In genomic region chr11:65210361-65210731, GRCh38 we compare ENCODE assay signal across 29 cellular contexts. TPM values are rescaled to one million over a fixed set of nuclear protein-coding genes. Genes with fewer than 3 reads are reported as not detected.
DNase-seq lines count a peak whose midpoint lies in the region; ATAC-seq and TF ChIP-seq lines count a peak whose summit lies in the region.
"Had no signal": no experiment of that assay in that cellular context is flagged by ENCODE, and none has a peak within 500 bp of the region (broad histone marks: within the 10 kb centered on the region; RNA-seq: fewer than 3 reads in every experiment).

No MANE protein-coding gene starts in this region.

- H3K27ac ChIP-seq in RWPE1: peak overlapping the region; percentile 55

- intact Hi-C loops in cardiac septum (cut with DNase I) (no loop called here), Right ventricle myocardium inferior (cut with DNase I) (no loop called here), posterior vena cava (cut with DNase I) (no loop called here)
- intact Hi-C loops in activated T-helper 1 cell treated with anti-CD3 and anti-CD28 coated beads, Interleukin-12 subunit alpha, Interleukin-12 subunit beta, Interleukin-2, Interleukin-4 antibody, amounts not matched to agents 30 ng/mL and 10 ng/mL and 1 ng/mL, durations not matched to agents 14 hours and 24 hours and 36 hours (cut with micrococcal nuclease): no loop called here

- CTCF ChIA-PET in RWPE1 (lab: Yijun Ruan, JAX): interaction anchor here (0.6 kb wide), 1 partner anchor 108 kb away, joined by 5 read pairs; no protein-coding TSS in a partner anchor

- peaks cover under 1% of the 10 kb centered on the region for H3K9me3 Mint-ChIP-seq in activated T-helper 1 cell treated with anti-CD3 and anti-CD28 coated beads, Interleukin-12 subunit alpha, Interleukin-12 subunit beta, Interleukin-2, Interleukin-4 antibody, amounts not matched to agents 30 ng/mL and 10 ng/mL and 1 ng/mL, durations not matched to agents 14 hours and 24 hours and 36 hours
- H3K9me3 Mint-ChIP-seq: CD4-positive, alpha-beta T cell had no signal

- ATAC-seq in Right ventricle myocardium inferior (no peak), GM18870 (IDR thresholded peaks at IDR 0.05; ENCODE audit: unreplicated experiment) (no peak)
- ATAC-seq: HepG2, Panc1 had no signal

- POLR2A ChIA-PET in RWPE1 (lab: Yijun Ruan, JAX; ENCODE audit: low non-redundant PET): no interaction called here

- H3K4me3 Mint-ChIP-seq in activated T-helper 1 cell treated with anti-CD3 and anti-CD28 coated beads, Interleukin-12 subunit alpha, Interleukin-12 subunit beta, Interleukin-2, Interleukin-4 antibody, amounts not matched to agents 30 ng/mL and 10 ng/mL and 1 ng/mL, durations not matched to agents 14 hours and 24 hours and 36 hours: no peak overlapping the region
- H3K4me3 Mint-ChIP-seq: CD4-positive, alpha-beta T cell had no signal

- H3K4me1 Mint-ChIP-seq in activated T-helper 1 cell treated with anti-CD3 and anti-CD28 coated beads, Interleukin-12 subunit alpha, Interleukin-12 subunit beta, Interleukin-2, Interleukin-4 antibody, amounts not matched to agents 30 ng/mL and 10 ng/mL and 1 ng/mL, durations not matched to agents 14 hours and 24 hours and 36 hours (ENCODE audit: low read depth): peaks cover 6% of the 10 kb centered on the region

- no peak for TF ChIP-seq CTCF in RWPE1 (conservative IDR thresholded peaks at IDR 0.05; ENCODE audit: low read depth)

- H3K36me3 Mint-ChIP-seq in activated T-helper 1 cell treated with anti-CD3 and anti-CD28 coated beads, Interleukin-12 subunit alpha, Interleukin-12 subunit beta, Interleukin-2, Interleukin-4 antibody, amounts not matched to agents 30 ng/mL and 10 ng/mL and 1 ng/mL, durations not matched to agents 14 hours and 24 hours and 36 hours (ENCODE audit: low read depth): peaks cover 21% of the 10 kb centered on the region

- no peak overlapping the region for H3K27ac Mint-ChIP-seq in activated T-helper 1 cell treated with anti-CD3 and anti-CD28 coated beads, Interleukin-12 subunit alpha, Interleukin-12 subunit beta, Interleukin-2, Interleukin-4 antibody, amounts not matched to agents 30 ng/mL and 10 ng/mL and 1 ng/mL, durations not matched to agents 14 hours and 24 hours and 36 hours
- H3K27ac Mint-ChIP-seq: CD4-positive, alpha-beta T cell had no signal

- peak; percentile 51 for DNase-seq in cardiac septum (ENCODE audit: low spot score)
- DNase-seq in Right ventricle myocardium inferior (ENCODE audit: missing footprints): no peak
- no peak for DNase-seq in RWPE1 (ENCODE audit: low spot score)
- peak; percentile 78 for DNase-seq in posterior vena cava (ENCODE audit: low spot score)
- no peak for DNase-seq in NCI-H146 (lab: John Stamatoyannopoulos, UW)
- DNase-seq in activated T-helper 1 cell treated with anti-CD3 and anti-CD28 coated beads, Interleukin-12 subunit alpha, Interleukin-12 subunit beta, Interleukin-2, Interleukin-4 antibody, amounts not matched to agents 30 ng/mL and 10 ng/mL and 1 ng/mL, durations not matched to agents 14 hours and 24 hours and 36 hours (ENCODE audit: low spot score): no peak
- DNase-seq: Caco-2; DMS 273 treated with DMSO at 0.1 percent for 48 hours; DMS79; EL; GDM1; KBM-7; MV-4-11; NCI-H1105; NCI-H2029; NCI-H446 treated with DMSO at 0.1 percent for 48 hours; NCI-H526; NCI-H82; NK-92 treated with Interleukin-12 subunit alpha and Interleukin-12 subunit beta, amount 100 ng/mL, for 24 hours; SIG-M5; SK-N-SH had no signal

- H3K27me3 Mint-ChIP-seq in activated T-helper 1 cell treated with anti-CD3 and anti-CD28 coated beads, Interleukin-12 subunit alpha, Interleukin-12 subunit beta, Interleukin-2, Interleukin-4 antibody, amounts not matched to agents 30 ng/mL and 10 ng/mL and 1 ng/mL, durations not matched to agents 14 hours and 24 hours and 36 hours (ENCODE audit: insufficient read depth): no peaks in the 10 kb centered on the region
- H3K27me3 Mint-ChIP-seq: CD4-positive, alpha-beta T cell had no signal

RNA-seq across cellular contexts. Expression of gene CAPN1, which starts 28.6 kb away (rescaled TPM):
- total RNA-seq in cardiac septum (89.6 TPM), Right ventricle myocardium inferior (82.9 TPM), posterior vena cava (100 to 1,000 TPM; 142 to 144 TPM)
- total RNA-seq in activated T-helper 1 cell treated with anti-CD3 and anti-CD28 coated beads, Interleukin-12 subunit alpha, Interleukin-12 subunit beta, Interleukin-2, Interleukin-4 antibody, amounts not matched to agents 30 ng/mL and 10 ng/mL and 1 ng/mL, durations not matched to agents 14 hours and 24 hours and 36 hours: 85.9 and 93.5 TPM in 2 replicates

RNA-seq across cellular contexts. Expression of gene SPDYC, which starts 40.3 kb away (rescaled TPM):
- total RNA-seq in cardiac septum: not detected
- not detected for total RNA-seq in Right ventricle myocardium inferior
- not detected for total RNA-seq in posterior vena cava
- total RNA-seq in activated T-helper 1 cell treated with anti-CD3 and anti-CD28 coated beads, Interleukin-12 subunit alpha, Interleukin-12 subunit beta, Interleukin-2, Interleukin-4 antibody, amounts not matched to agents 30 ng/mL and 10 ng/mL and 1 ng/mL, durations not matched to agents 14 hours and 24 hours and 36 hours: not detected in 2 replicates
- total RNA-seq: A172; Caco-2; CD4-positive, alpha-beta T cell; HT-29; LHCN-M2; MCF 10A had no signal

RNA-seq across cellular contexts. Expression of gene POLA2, which starts 51.4 kb away (rescaled TPM):
- 3.5 TPM for total RNA-seq in cardiac septum
- 2.9 TPM for total RNA-seq in Right ventricle myocardium inferior
- total RNA-seq in posterior vena cava: 1 to 10 TPM; 6.0 to 6.1 TPM
- total RNA-seq in activated T-helper 1 cell treated with anti-CD3 and anti-CD28 coated beads, Interleukin-12 subunit alpha, Interleukin-12 subunit beta, Interleukin-2, Interleukin-4 antibody, amounts not matched to agents 30 ng/mL and 10 ng/mL and 1 ng/mL, durations not matched to agents 14 hours and 24 hours and 36 hours: 78.2 and 78.9 TPM in 2 replicates

Comparison
In these comparisons a context has a peak if more than half of its experiments do, and no peak if none do; other contexts are left out.
1. DNase-seq: peak in cardiac septum (single experiment) and posterior vena cava (single experiment); none in Right ventricle myocardium inferior (single experiment), RWPE1 (single experiment), NCI-H146 (single experiment) and activated T-helper 1 cell treated with anti-CD3 and anti-CD28 coated beads, Interleukin-12 subunit alpha, Interleukin-12 subunit beta, Interleukin-2, Interleukin-4 antibody, amounts not matched to agents 30 ng/mL and 10 ng/mL and 1 ng/mL, durations not matched to agents 14 hours and 24 hours and 36 hours (single experiment).
2. RNA of gene POLA2, which starts 51.4 kb away (total RNA-seq): 78.2 to 78.9 TPM in activated T-helper 1 cell treated with anti-CD3 and anti-CD28 coated beads, Interleukin-12 subunit alpha, Interleukin-12 subunit beta, Interleukin-2, Interleukin-4 antibody, amounts not matched to agents 30 ng/mL and 10 ng/mL and 1 ng/mL, durations not matched to agents 14 hours and 24 hours and 36 hours; 6.0 to 6.1 TPM in posterior vena cava, 3.5 TPM in cardiac septum (single experiment) and 2.9 TPM in Right ventricle myocardium inferior (single experiment); every median in the first group is over 10 times any median in the second.